ENCODE assay signal across 8 cellular contexts in the genomic region with DNA sequence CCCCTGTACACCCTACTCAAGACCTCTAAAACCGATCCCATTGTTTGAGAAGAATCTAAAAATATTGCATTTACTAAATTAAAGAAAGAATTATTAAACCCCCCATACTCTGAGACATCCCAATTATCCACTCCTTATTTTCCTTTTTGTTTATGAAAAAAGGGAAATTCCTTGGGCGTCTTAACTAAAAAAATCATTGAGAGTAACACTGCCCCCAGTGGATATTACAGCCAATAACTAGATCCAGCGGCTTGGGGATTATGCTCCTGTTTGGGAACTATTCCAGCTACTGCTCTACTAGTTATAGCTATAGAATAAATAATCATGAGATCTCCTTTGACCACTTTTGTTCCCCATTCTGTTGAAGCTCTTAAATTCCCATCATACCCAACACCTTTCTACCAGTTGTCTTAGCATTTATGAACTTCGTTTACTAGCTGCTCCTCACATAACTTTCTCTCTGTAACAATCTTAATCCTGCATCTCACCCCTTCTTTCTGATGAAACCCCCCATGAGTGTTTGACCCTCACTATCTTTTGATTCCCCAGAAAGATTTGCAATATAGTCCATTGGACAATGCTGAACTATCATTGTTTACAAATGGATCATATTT. TPM values are rescaled to one million over a fixed set of nuclear protein-coding genes. Genes with fewer than 3 reads are reported as not detected.
DNase-seq lines count a peak whose midpoint lies in the region; ATAC-seq and TF ChIP-seq lines count a peak whose summit lies in the region.

No MANE protein-coding gene starts in this region.

- H3K4me1 ChIP-seq in PC-3 (ENCODE audit: insufficient read depth, low read length) (no peaks in the 10 kb centered on the region), thoracic aorta (ENCODE audit: control insufficient read depth in 1 of 2, low read depth in 2 of 2) (no peaks in the 10 kb centered on the region)

- H3F3A ChIP-seq in PC-3 (ENCODE audit: low read length, unreplicated experiment) = no peaks in the 10 kb centered on the region

- H3K27ac ChIP-seq in PC-3 (ENCODE audit: low read length) (no peak overlapping the region), thoracic aorta (no peak overlapping the region)

- H3K4me3 ChIP-seq in PC-3 (ENCODE audit: low read length) = no peak overlapping the region
- H3K4me3 ChIP-seq in fibroblast of the aortic adventitia (ENCODE audit: low read depth, low read length) = no peak overlapping the region
- no peak overlapping the region for H3K4me3 ChIP-seq in thoracic aorta

- no peaks in the 10 kb centered on the region for H3K9me2 ChIP-seq in PC-3 (replicated peaks; ENCODE audit: low read length)

- H3K27me3 ChIP-seq in PC-3 (ENCODE audit: low read length) = no peaks in the 10 kb centered on the region
- H3K27me3 ChIP-seq in thoracic aorta (replicated peaks; ENCODE audit: insufficient read depth) = no peaks in the 10 kb centered on the region

- no peaks in the 10 kb centered on the region for H3K36me3 ChIP-seq in PC-3 (ENCODE audit: low read depth, low read length)
- H3K36me3 ChIP-seq in thoracic aorta = no peaks in the 10 kb centered on the region

- DNase-seq in SIG-M5 treated with dmso at 0.1 percent for 504 hours (lab: John Stamatoyannopoulos, UW; ENCODE audit: unreplicated experiment) = peak; percentile 12
- DNase-seq in SIG-M5 (lab: John Stamatoyannopoulos, UW) = no peak
- DNase-seq in PC-3 = peak; percentile 63
- DNase-seq in fibroblast of the aortic adventitia (ENCODE audit: low read depth) = peak; percentile 44
- DNase-seq in thoracic aorta (ENCODE audit: low spot score) = no peak
- no peak for DNase-seq in NCI-H1417 (lab: John Stamatoyannopoulos, UW)
- no peak for DNase-seq in NCI-H345 treated with DMSO at 0.1 percent for 48 hours (lab: John Stamatoyannopoulos, UW; ENCODE audit: unreplicated experiment)

- peak overlapping the region; percentile 25; the same call in 1 of the 2 replicates for H2AFZ ChIP-seq in PC-3 (ENCODE audit: low read length)

- H4K20me1 ChIP-seq in PC-3 (ENCODE audit: low read length) = no peaks in the 10 kb centered on the region

- TF ChIP-seq CTCF in PC-3 (conservative IDR thresholded peaks at IDR 0.05; ENCODE audit: low read depth, low read length) (peak; percentile 86), fibroblast of the aortic adventitia (IDR thresholded peaks at IDR 0.05; ENCODE audit: insufficient read depth, low read length) (peak; percentile 44), thoracic aorta (IDR thresholded peaks at IDR 0.05) (peak; percentile 22)

- intact Hi-C loops in PC-3 (cut with micrococcal nuclease) = no loop called here

- BruUV-seq in PC-3 (replicated peaks; lab: Mats Ljungman, UMichigan) = no TSS peak

- H3K9me3 ChIP-seq in PC-3 (ENCODE audit: low read length) = no peaks in the 10 kb centered on the region
- H3K9me3 ChIP-seq in thoracic aorta = no peaks in the 10 kb centered on the region

- no peaks in the 10 kb centered on the region for H3K79me2 ChIP-seq in PC-3 (ENCODE audit: low read length)

- CTCF ChIA-PET in PC-3 (lab: Charles Lee) = interaction anchor here (0.6 to 0.7 kb wide), 2 partner anchors 9 to 387 kb away, joined by 3 read pairs; no protein-coding TSS in a partner anchor

- H3K4me2 ChIP-seq in PC-3 (ENCODE audit: low read length) = no peak overlapping the region

- POLR2A ChIA-PET in PC-3 (lab: Charles Lee; ENCODE audit: unreplicated experiment) = no interaction called here

- ATAC-seq in PC-3 = peak; percentile 62
- ATAC-seq in thoracic aorta (ENCODE audit: insufficient number of reproducible peaks, low FRiP score, low read depth) = no peak
- no peak for ATAC-seq in HG03565 (IDR thresholded peaks at IDR 0.05; ENCODE audit: unreplicated experiment)

- H3K9ac ChIP-seq in PC-3 (ENCODE audit: low read length) = no peak overlapping the region

RNA-seq across cellular contexts. Expression of a gene that starts 12.7 kb away (rescaled TPM):
- total RNA-seq in PC-3 (2014; rRNA removed) (0.17 and 1.1 TPM in 2 replicates), fibroblast of the aortic adventitia (ENCODE audit: low replicate concordance) (0.81 and 0.98 TPM in 2 replicates), thoracic aorta (10 to 100 TPM in 1 of 2 donors, not detected in 1; 11.4 TPM)

RNA-seq across cellular contexts. Expression of a gene that starts 12.9 kb away (rescaled TPM):
- total RNA-seq in PC-3 (2014; rRNA removed) (102 and 159 TPM in 2 replicates), fibroblast of the aortic adventitia (ENCODE audit: low replicate concordance) (17.0 and 18.0 TPM in 2 replicates), thoracic aorta (10 to 100 TPM; 15.2 to 51.3 TPM)

RNA-seq across cellular contexts. Expression of a gene that starts 29.8 kb away (rescaled TPM):
- 0.62 and 0.98 TPM in 2 replicates for total RNA-seq in PC-3 (2014; rRNA removed)
- 0.27 and 1.6 TPM in 2 replicates for total RNA-seq in fibroblast of the aortic adventitia (ENCODE audit: low replicate concordance)
- total RNA-seq in thoracic aorta = 10 to 100 TPM; 13.3 to 35.2 TPM

Comparison
In these comparisons a context has a peak if more than half of its experiments do, and no peak if none do; other contexts are left out.
1. DNase-seq: peak in SIG-M5 treated with dmso at 0.1 percent for 504 hours (single experiment), PC-3 (single experiment) and fibroblast of the aortic adventitia (single experiment); none in SIG-M5 (single experiment), thoracic aorta (single experiment), NCI-H1417 (0 of 3) and NCI-H345 treated with DMSO at 0.1 percent for 48 hours (single experiment).
2. CTCF ChIP-seq: peak in every context shown above with its lines; median percentile 86 in PC-3; 44 in fibroblast of the aortic adventitia; 22 in thoracic aorta.